Comparison of ENCODE assay signal across 1 cellular context in genomic region chr9:130191068-130191748, GRCh38.
TF ChIP-seq lines count a peak whose summit lies in the region.

No MANE protein-coding gene starts in this region.

TF ChIP-seq in IMR-90, 13 proteins besides CTCF, POLR2A, EP300 and RAD21 (continued from another document):
- TF ChIP-seq MAZ (IDR thresholded peaks at IDR 0.05; ENCODE audit: borderline replicate concordance, low read depth, low read length) (no peak), CEBPB (IDR thresholded peaks at IDR 0.05; ENCODE audit: low read depth, low read length) (no peak)
